ENCODE assay signal across 7 cellular contexts in genomic region chr14:44606576-44606975, GRCh38.
"Had no signal": no experiment of that assay in that cellular context is flagged by ENCODE, and none has a peak within 500 bp of the region (broad histone marks: within the 10 kb centered on the region; RNA-seq: fewer than 3 reads in every experiment).

No MANE protein-coding gene starts in this region.

- ATAC-seq: activated CD4-positive, alpha-beta T cell treated with anti-CD3 and anti-CD28 coated beads for 36 hours; activated CD4-positive, CD25-positive, alpha-beta regulatory T cell treated with anti-CD3 and anti-CD28 coated beads, Interleukin-2, amount 50 U/mL, for 24 hours; activated CD8-positive, alpha-beta memory T cell treated with anti-CD3 and anti-CD28 coated beads, Interleukin-2, amount 10 ng/mL, durations not matched to agents 7 days and 5 days; activated CD8-positive, alpha-beta T cell treated with anti-CD3 and anti-CD28 coated beads for 36 hours; activated CD8-positive, alpha-beta T cell treated with anti-CD3 and anti-CD28 coated beads, Interleukin-2, amount 10 ng/mL, durations not matched to agents 7 days and 5 days; T-helper 17 cell; WTC11 had no signal
